Comparison of ENCODE assay signal across 9 cellular contexts in the genomic region with DNA sequence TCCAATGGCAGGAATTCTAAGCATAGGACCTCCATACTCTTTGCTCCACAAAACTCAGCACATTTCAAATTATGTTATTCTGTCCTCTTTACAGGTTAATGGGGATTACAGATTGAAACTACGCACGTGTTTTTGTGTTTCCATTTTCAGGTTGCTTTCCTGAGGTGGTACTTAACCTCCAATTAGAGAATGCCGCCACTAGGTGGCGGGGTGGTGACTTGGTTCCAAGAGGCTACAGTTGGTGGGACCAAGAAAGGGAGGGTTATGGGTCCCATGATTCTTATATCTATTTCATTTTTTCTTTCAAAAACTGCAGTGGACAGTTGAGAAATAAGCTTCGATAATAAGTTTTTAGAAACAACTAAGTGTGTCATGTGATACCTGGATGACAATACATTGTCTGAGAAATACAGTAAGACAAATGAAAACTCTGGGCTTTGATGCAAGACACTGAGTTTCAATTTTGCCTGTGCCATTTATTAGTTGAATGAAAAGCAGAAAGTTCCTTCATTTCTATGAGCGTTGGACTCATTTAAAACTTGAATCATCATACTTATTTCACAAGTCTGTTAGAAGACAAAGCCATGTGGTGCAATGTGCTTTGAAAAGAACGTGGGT.
DNase-seq lines count a peak whose midpoint lies in the region; ATAC-seq, FAIRE-seq and TF ChIP-seq lines count a peak whose summit lies in the region.
"Had no signal": no experiment of that assay in that cellular context is flagged by ENCODE, and none has a peak within 500 bp of the region (broad histone marks: within the 10 kb centered on the region; RNA-seq: fewer than 3 reads in every experiment).

No MANE protein-coding gene starts in this region.

- no peaks in the 10 kb centered on the region for H3K9me3 ChIP-seq in lower lobe of right lung
- H3K9me3 ChIP-seq: BLaER1 had no signal

- no peak overlapping the region for H3K4me3 Mint-ChIP-seq in brain

- FAIRE-seq in urothelium cell line (lab: Jason Lieb, UNC): no peak

- H3K27me3 ChIP-seq in lower lobe of right lung (ENCODE audit: low read depth): no peaks in the 10 kb centered on the region
- H3K27me3 ChIP-seq: BLaER1 had no signal

- H3K27ac Mint-ChIP-seq in brain: no peak overlapping the region

- H3K4me1 Mint-ChIP-seq in brain: peaks cover 6% of the 10 kb centered on the region

- no peak overlapping the region for H3K27ac ChIP-seq in lower lobe of right lung
- H3K27ac ChIP-seq: BLaER1 had no signal

- no peaks in the 10 kb centered on the region for H3K4me1 ChIP-seq in lower lobe of right lung
- H3K4me1 ChIP-seq: BLaER1 had no signal

- no peaks in the 10 kb centered on the region for H3K36me3 ChIP-seq in lower lobe of right lung
- H3K36me3 ChIP-seq: BLaER1 had no signal

- H3K27me3 Mint-ChIP-seq in brain: no peaks in the 10 kb centered on the region

- H3K9me3 Mint-ChIP-seq in brain: peaks cover 0 to 2% (median 0%) of the 10 kb centered on the region in 5 experiments

- DNase-seq in NCI-H1092 treated with DMSO at 0.1 percent for 48 hours (lab: John Stamatoyannopoulos, UW) (peak; percentile 5), NCI-H1092 (lab: John Stamatoyannopoulos, UW) (no peak), HT1080 (ENCODE audit: low read depth) (peak; percentile 60), RKO (ENCODE audit: low spot score) (peak; percentile 62), lower lobe of right lung (peak; percentile 64), urothelium cell line (ENCODE audit: low spot score) (peak; percentile 32)

- ATAC-seq in GM21723 (IDR thresholded peaks at IDR 0.05; ENCODE audit: unreplicated experiment) (peak; percentile 93), lower lobe of right lung (peak in 1 of 2 donors; percentile 63)

- TF ChIP-seq CTCF in brain (conservative IDR thresholded peaks at IDR 0.05) (peak; percentile 56 to 77), lower lobe of right lung (IDR thresholded peaks at IDR 0.05) (peak; percentile 60)

- intact Hi-C loops in lower lobe of right lung (cut with DNase I): loop anchor here (10.0 kb wide), 1 partner anchor 256 kb away; no protein-coding TSS in a partner anchor

- no peak overlapping the region for H3K4me3 ChIP-seq in lower lobe of right lung
- H3K4me3 ChIP-seq: BLaER1 had no signal

- H3K36me3 Mint-ChIP-seq in brain: no peaks in the 10 kb centered on the region
